18 cellular contexts compared by ENCODE assay signal in the genomic region with DNA sequence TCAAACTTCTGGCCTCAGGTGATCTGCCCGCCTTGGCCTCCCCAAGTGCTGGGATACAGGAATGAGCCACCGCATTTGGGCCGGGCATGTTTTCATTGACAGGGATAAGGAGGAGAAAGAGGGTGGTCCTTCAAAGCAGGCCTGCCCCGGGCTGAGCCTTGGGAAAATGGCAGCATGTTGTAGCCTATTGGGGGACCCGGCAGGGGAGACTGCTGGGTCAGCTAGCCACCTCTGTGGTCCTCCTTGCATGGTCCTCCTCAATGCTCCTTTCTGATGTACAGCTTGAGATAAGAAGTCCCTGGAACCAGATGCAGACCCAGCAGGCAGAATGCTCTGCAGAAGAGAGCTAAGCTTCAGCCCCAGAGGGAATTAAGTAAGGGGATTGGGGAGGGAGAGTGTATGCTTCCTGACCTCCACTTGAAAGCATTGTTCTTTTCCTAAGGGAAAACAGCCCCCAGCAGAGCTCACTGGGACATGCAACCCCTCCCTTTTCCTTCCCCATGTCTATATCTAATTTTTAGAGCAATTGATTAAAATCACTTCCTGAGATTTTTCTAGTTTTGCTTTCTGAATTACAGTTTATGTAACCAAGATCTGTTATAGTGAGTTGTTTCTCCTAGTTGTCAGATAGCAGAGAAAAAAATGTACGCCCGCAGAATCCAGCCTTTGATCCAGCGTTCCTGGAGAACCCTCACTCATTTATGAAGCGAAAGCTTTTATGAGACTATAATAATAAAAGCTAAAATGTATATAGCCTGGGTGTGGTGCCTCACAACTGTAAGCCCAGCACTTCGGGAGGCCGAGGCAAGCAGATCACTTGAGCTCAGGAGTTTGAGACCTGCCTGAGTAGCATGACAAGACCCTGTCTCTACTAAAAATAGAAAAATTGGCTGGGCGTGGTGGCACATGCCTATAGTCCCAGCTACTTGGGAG. TPM values are rescaled to one million over a fixed set of nuclear protein-coding genes. Genes with fewer than 3 reads are reported as not detected.
A peak's percentile ranks its signal among the peaks of the same experiment; 100 is the strongest.
DNase-seq lines count a peak whose midpoint lies in the region; ATAC-seq and TF ChIP-seq lines count a peak whose summit lies in the region.
"Had no signal": no experiment of that assay in that cellular context is flagged by ENCODE, and none has a peak within 500 bp of the region (broad histone marks: within the 10 kb centered on the region; RNA-seq: fewer than 3 reads in every experiment).

No MANE protein-coding gene starts in this region.

- WGBS in heart right ventricle, 2 donors = 58 to 66% methylated on average over 12 of the region's 12 CpGs
- 63% methylated on average over 12 of the region's 12 CpGs for WGBS in esophagus muscularis mucosa

- H3K79me2 ChIP-seq in parathyroid adenoma = peaks cover 2% of the 10 kb centered on the region

- H3K9ac ChIP-seq in parathyroid adenoma = no peak overlapping the region

- no peak for TF ChIP-seq POLR2A in esophagus muscularis mucosa (IDR thresholded peaks at IDR 0.05; ENCODE audit: low read depth)
- TF ChIP-seq POLR2A in vagina (IDR thresholded peaks at IDR 0.05) = no peak

- H3K4me3 ChIP-seq in heart right ventricle = peak overlapping the region in 2 of 10 donors; percentile 8 to 13
- no peak overlapping the region for H3K4me3 ChIP-seq in esophagus muscularis mucosa
- H3K4me3 ChIP-seq in parathyroid adenoma (ENCODE audit: low read depth, low read length) = no peak overlapping the region
- H3K4me3 ChIP-seq in vagina = no peak overlapping the region
- H3K4me3 ChIP-seq: A549, pancreas, thyroid gland had no signal

- H3K36me3 ChIP-seq in heart right ventricle (no peaks in the 10 kb centered on the region), esophagus muscularis mucosa (no peaks in the 10 kb centered on the region), parathyroid adenoma (ENCODE audit: control insufficient read depth, insufficient read depth, low read length) (no peaks in the 10 kb centered on the region), vagina (no peaks in the 10 kb centered on the region)
- H3K36me3 ChIP-seq: pancreas, thyroid gland had no signal

- H3K27ac ChIP-seq in heart right ventricle (peak overlapping the region in 9 of 10 donors; percentile 39 to 84 (median 65)), esophagus muscularis mucosa (replicated peaks in 1 of 4) (peak overlapping the region in 2 of 4 donors; percentile 35 to 44), parathyroid adenoma (peak overlapping the region; percentile 29), vagina (peak overlapping the region; percentile 45)
- H3K27ac ChIP-seq: A549, pancreas, thyroid gland had no signal

- no peak overlapping the region for H3K4me2 ChIP-seq in parathyroid adenoma (ENCODE audit: low read length)
- H3K4me2 ChIP-seq: A549 had no signal

- ATAC-seq in heart right ventricle (peak in 6 of 8 donors; percentile 37 to 69 (median 63)), Right ventricle myocardium superior (ENCODE audit: poor library complexity) (no peak)
- ATAC-seq: A549; activated naive CD8-positive, alpha-beta T cell treated with anti-CD3 and anti-CD28 coated beads, Interleukin-2, amount 50 U/mL, for 24 hours; activated T-cell treated with anti-CD3 and anti-CD28 coated beads, Interleukin-2, amount 50 U/mL, for 72 hours; CD8-positive, alpha-beta T cell; Right ventricle myocardium inferior had no signal

- TF ChIP-seq EP300 in esophagus muscularis mucosa (IDR thresholded peaks at IDR 0.05) = no peak

- intact Hi-C loops in heart right ventricle (cut with DNase I) = no loop called here
- intact Hi-C loops in Right ventricle myocardium superior (cut with DNase I) = no loop called here
- intact Hi-C loops in esophagus muscularis mucosa (cut with DNase I) = no loop called here
- intact Hi-C loops in vagina (cut with DNase I) = no loop called here

- no peak for DNase-seq in heart right ventricle
- DNase-seq in Right ventricle myocardium superior = no peak
- DNase-seq in esophagus muscularis mucosa (ENCODE audit: extremely low spot score) = peak; percentile 85
- no peak for DNase-seq in vagina (ENCODE audit: extremely low spot score in 2 of 2)
- no peak for DNase-seq in HT-29 (ENCODE audit: low spot score)
- no peak for DNase-seq in NOMO-1 (lab: John Stamatoyannopoulos, UW; ENCODE audit: unreplicated experiment in 2 of 2)
- no peak for DNase-seq in anterior cingulate cortex (lab: John Stamatoyannopoulos, UW)
- DNase-seq: activated CD4-positive, alpha-beta T cell treated with anti-CD3 and anti-CD28 coated beads, Interleukin-2, amount 50 U/mL, for 1 hour; activated naive CD8-positive, alpha-beta T cell treated with anti-CD3 and anti-CD28 coated beads, Interleukin-2, amount 50 U/mL, for 24 hours; activated T-cell treated with anti-CD3 and anti-CD28 coated beads, Interleukin-2, amount 50 U/mL, for 72 hours; CD8-positive, alpha-beta T cell; cortex of kidney; NCI-H1930; pancreas; thyroid gland had no signal

- no peak overlapping the region for H2AFZ ChIP-seq in parathyroid adenoma

- TF ChIP-seq CTCF in heart right ventricle (IDR thresholded peaks at IDR 0.05) (no peak), esophagus muscularis mucosa (IDR thresholded peaks at IDR 0.05) (no peak), parathyroid adenoma (IDR thresholded peaks at IDR 0.05) (no peak), vagina (IDR thresholded peaks at IDR 0.05) (no peak)

- no peaks in the 10 kb centered on the region for H3K27me3 ChIP-seq in heart right ventricle
- no peaks in the 10 kb centered on the region for H3K27me3 ChIP-seq in esophagus muscularis mucosa
- no peaks in the 10 kb centered on the region for H3K27me3 ChIP-seq in parathyroid adenoma (ENCODE audit: control insufficient read depth, insufficient read depth, low read length)
- no peaks in the 10 kb centered on the region for H3K27me3 ChIP-seq in vagina
- H3K27me3 ChIP-seq: pancreas, thyroid gland had no signal

- H3K4me1 ChIP-seq in heart right ventricle = peaks cover 26 to 100% (median 73%) of the 10 kb centered on the region in 9 donors
- H3K4me1 ChIP-seq in esophagus muscularis mucosa = peaks cover 70 to 93% (median 75%) of the 10 kb centered on the region in 4 donors
- peaks cover 30% of the 10 kb centered on the region for H3K4me1 ChIP-seq in parathyroid adenoma
- H3K4me1 ChIP-seq in vagina = peaks cover 95% of the 10 kb centered on the region

- H3K9me3 ChIP-seq in heart right ventricle (no peaks in the 10 kb centered on the region), esophagus muscularis mucosa (no peaks in the 10 kb centered on the region), parathyroid adenoma (ENCODE audit: control insufficient read depth, low read length) (no peaks in the 10 kb centered on the region), vagina (no peaks in the 10 kb centered on the region)
- H3K9me3 ChIP-seq: A549, pancreas, thyroid gland had no signal

RNA-seq across cellular contexts. Expression of a gene that starts 48.7 kb away (rescaled TPM):
- total RNA-seq in heart right ventricle (1 to 10 TPM; 1.2 to 3.7 (median 2.1) TPM), Right ventricle myocardium superior (4.0 TPM), esophagus muscularis mucosa (1 to 10 TPM; 3.2 to 5.1 (median 4.4) TPM), vagina (7.9 TPM)
- polyA plus RNA-seq in heart right ventricle = 1 to 10 TPM; 4.8 to 6.4 TPM
- 2.2 and 2.4 TPM in 2 replicates for total RNA-seq in HT-29 (2014; rRNA removed; shearing (Covaris generic))
